25 cellular contexts compared by ENCODE assay signal in genomic region chr20:35303382-35303734, GRCh38. TPM values are rescaled to one million over a fixed set of nuclear protein-coding genes. Genes with fewer than 3 reads are reported as not detected.
DNase-seq lines count a peak whose midpoint lies in the region; ATAC-seq lines count a peak whose summit lies in the region.
"Had no signal": no experiment of that assay in that cellular context is flagged by ENCODE, and none has a peak within 500 bp of the region (broad histone marks: within the 10 kb centered on the region; RNA-seq: fewer than 3 reads in every experiment).

No MANE protein-coding gene starts in this region.

- H3K9me3 Mint-ChIP-seq in activated T-cell treated with anti-CD3 and anti-CD28 coated beads, Interleukin-2, amount 50 U/mL, for 24 hours, result no peaks in the 10 kb centered on the region
- H3K9me3 Mint-ChIP-seq: activated B cell treated with CpG ODN at 0.5 μM for 24 hours; activated CD4-positive, alpha-beta memory T cell treated with anti-CD3 and anti-CD28 coated beads, Interleukin-2, amount 10 ng/mL, durations not matched to agents 7 days and 5 days; activated naive CD4-positive, alpha-beta T cell treated with anti-CD3 and anti-CD28 coated beads, Interleukin-2, amount 50 U/mL, for 72 hours; activated T-cell treated with anti-CD3 and anti-CD28 coated beads, Interleukin-2, amount 50 U/mL, for 72 hours; memory B cell; nephron; T-helper 1 cell treated with Interleukin-12 subunit alpha and Interleukin-12 subunit beta and Interleukin-4 antibody, amounts not matched to agents 30 μg/mL and 1 μg/mL, for 36 hours had no signal

- peak overlapping the region; percentile 72 for H3K9ac ChIP-seq in skeletal muscle satellite cell (ENCODE audit: low read depth, low read length)
- H3K9ac ChIP-seq: KMS-11 had no signal

- ATAC-seq in GM21737 (IDR thresholded peaks at IDR 0.05; ENCODE audit: unreplicated experiment), result no peak

- peaks cover 64% of the 10 kb centered on the region for H3K4me1 Mint-ChIP-seq in activated T-cell treated with anti-CD3 and anti-CD28 coated beads, Interleukin-2, amount 50 U/mL, for 24 hours (ENCODE audit: low read depth)
- H3K4me1 Mint-ChIP-seq: nephron had no signal

- peaks cover 24% of the 10 kb centered on the region for H3K36me3 Mint-ChIP-seq in activated T-cell treated with anti-CD3 and anti-CD28 coated beads, Interleukin-2, amount 50 U/mL, for 24 hours (ENCODE audit: low read depth)
- H3K36me3 Mint-ChIP-seq: memory B cell had no signal

- no peaks in the 10 kb centered on the region for H3K9me3 ChIP-seq in skeletal muscle satellite cell (replicated peaks; ENCODE audit: low read length)
- H3K9me3 ChIP-seq: body of pancreas had no signal

- no peaks in the 10 kb centered on the region for H3K36me3 ChIP-seq in skeletal muscle satellite cell (ENCODE audit: insufficient read depth, low read length)

- peak overlapping the region; percentile 42 for H3K4me2 ChIP-seq in skeletal muscle satellite cell (ENCODE audit: low read length)
- H3K4me2 ChIP-seq: KMS-11 had no signal

- no peak overlapping the region for H3K4me3 ChIP-seq in skeletal muscle satellite cell (ENCODE audit: low read length)
- H3K4me3 ChIP-seq: body of pancreas, smooth muscle cell had no signal

- H3K4me3 Mint-ChIP-seq in activated T-cell treated with anti-CD3 and anti-CD28 coated beads, Interleukin-2, amount 50 U/mL, for 24 hours, result no peak overlapping the region
- H3K4me3 Mint-ChIP-seq: activated B cell treated with CpG ODN at 0.5 μM for 24 hours; activated CD4-positive, alpha-beta memory T cell treated with anti-CD3 and anti-CD28 coated beads, Interleukin-2, amount 10 ng/mL, durations not matched to agents 7 days and 5 days; CD4-positive, CD25-positive, alpha-beta regulatory T cell; memory B cell; nephron had no signal

- peak overlapping the region; percentile 64 for H3K27ac Mint-ChIP-seq in activated T-cell treated with anti-CD3 and anti-CD28 coated beads, Interleukin-2, amount 50 U/mL, for 24 hours
- H3K27ac Mint-ChIP-seq: activated B cell treated with CpG ODN at 0.5 μM for 24 hours; activated T-cell treated with anti-CD3 and anti-CD28 coated beads, Interleukin-2, amount 50 U/mL, for 72 hours; memory B cell had no signal

- H3K27me3 ChIP-seq in skeletal muscle satellite cell (ENCODE audit: control insufficient read depth, insufficient read depth, low read length), result no peaks in the 10 kb centered on the region
- H3K27me3 ChIP-seq: body of pancreas had no signal

- H3K27me3 Mint-ChIP-seq in activated T-cell treated with anti-CD3 and anti-CD28 coated beads, Interleukin-2, amount 50 U/mL, for 24 hours, result no peaks in the 10 kb centered on the region
- H3K27me3 Mint-ChIP-seq: activated B cell treated with CpG ODN at 0.5 μM for 24 hours; activated CD4-positive, alpha-beta memory T cell treated with anti-CD3 and anti-CD28 coated beads, Interleukin-2, amount 10 ng/mL, durations not matched to agents 7 days and 5 days; CD4-positive, CD25-positive, alpha-beta regulatory T cell; memory B cell had no signal

- DNase-seq in activated T-cell treated with anti-CD3 and anti-CD28 coated beads, Interleukin-2, amount 50 U/mL, for 24 hours, result no peak
- no peak for DNase-seq in activated T-cell treated with anti-CD3 and anti-CD28 coated beads, Interleukin-2, amount 50 U/mL, for 48 hours
- DNase-seq in RPMI7951 (ENCODE audit: low read depth) (peak; percentile 61), epidermal melanocyte (ENCODE audit: insufficient read length, low spot score) (peak; percentile 10), HuH-7.5 (ENCODE audit: low spot score) (no peak), NCI-H1092 (lab: John Stamatoyannopoulos, UW) (no peak)
- DNase-seq: cortex of kidney had no signal

- peaks cover 72% of the 10 kb centered on the region for H3K4me1 ChIP-seq in skeletal muscle satellite cell (ENCODE audit: control insufficient read depth, insufficient read depth, low read length)

RNA-seq across cellular contexts. Expression of gene FAM83C, which starts 11.1 kb away (rescaled TPM):
- total RNA-seq in RPMI7951 (2014; rRNA removed; shearing (Covaris generic)), result not detected in 2 replicates
- not detected in 2 replicates for total RNA-seq in skeletal muscle satellite cell (2012; rRNA removed)
- total RNA-seq: A172; activated B cell treated with CpG ODN at 0.5 μM for 24 hours; activated CD4-positive, alpha-beta memory T cell treated with anti-CD3 and anti-CD28 coated beads, Interleukin-2, amount 10 ng/mL, durations not matched to agents 7 days and 5 days; activated naive CD4-positive, alpha-beta T cell treated with anti-CD3 and anti-CD28 coated beads, Interleukin-2, amount 50 U/mL, for 72 hours; activated T-cell treated with anti-CD3 and anti-CD28 coated beads, Interleukin-2, amount 50 U/mL, for 72 hours; body of pancreas; CD4-positive, CD25-positive, alpha-beta regulatory T cell; frontal cortex; kidney epithelial cell; progenitor cell of endocrine pancreas; Right ventricle myocardium inferior had no signal

RNA-seq across cellular contexts. Expression of gene EIF6, which starts 18.8 kb away (rescaled TPM):
- 434 and 435 TPM in 2 replicates for total RNA-seq in RPMI7951 (2014; rRNA removed; shearing (Covaris generic))
- total RNA-seq in skeletal muscle satellite cell (2012; rRNA removed), result 206 and 237 TPM in 2 replicates

RNA-seq across cellular contexts. Expression of gene MMP24OS, which starts 25.4 kb away (rescaled TPM):
- total RNA-seq in RPMI7951 (2014; rRNA removed; shearing (Covaris generic)), result 12.8 and 19.1 TPM in 2 replicates
- 8.4 and 12.0 TPM in 2 replicates for total RNA-seq in skeletal muscle satellite cell (2012; rRNA removed)

Comparison
In these comparisons a context has a peak if more than half of its experiments do, and no peak if none do; other contexts are left out.
1. DNase-seq: peak in RPMI7951 (single experiment) and epidermal melanocyte (single experiment); none in activated T-cell treated with anti-CD3 and anti-CD28 coated beads, Interleukin-2, amount 50 U/mL, for 24 hours (single experiment), activated T-cell treated with anti-CD3 and anti-CD28 coated beads, Interleukin-2, amount 50 U/mL, for 48 hours (0 of 2), HuH-7.5 (single experiment) and NCI-H1092 (single experiment).